ENCODE assay signal across 1 cellular context in genomic region chr10:35439172-35439571, GRCh38.
TF ChIP-seq lines count a peak whose summit lies in the region.

No MANE protein-coding gene starts in this region.

TF ChIP-seq in SK-N-SH, 30 proteins besides CTCF, POLR2A, EP300 and RAD21 (continued from another document):
- TF ChIP-seq POLR2AphosphoS5 (IDR thresholded peaks at IDR 0.05; ENCODE audit: low read depth, low read length) (no peak), RFX5 (IDR thresholded peaks at IDR 0.05; ENCODE audit: low read length) (no peak), NRF1 (IDR thresholded peaks at IDR 0.05; ENCODE audit: low read depth, low read length) (no peak), MXI1 (IDR thresholded peaks at IDR 0.05; ENCODE audit: low read depth, low read length) (no peak), REST (IDR thresholded peaks at IDR 0.05; ENCODE audit: low read depth, low read length) (no peak), SIN3A (IDR thresholded peaks at IDR 0.05; ENCODE audit: borderline replicate concordance, low read depth, low read length) (no peak), CHD2 (IDR thresholded peaks at IDR 0.05; ENCODE audit: low read length, partially characterized antibody) (no peak), RCOR1 (IDR thresholded peaks at IDR 0.05; ENCODE audit: low read length) (no peak), SMC3 (IDR thresholded peaks at IDR 0.05; ENCODE audit: low read depth, low read length) (no peak)
- TF ChIP-seq, protein P1, sequence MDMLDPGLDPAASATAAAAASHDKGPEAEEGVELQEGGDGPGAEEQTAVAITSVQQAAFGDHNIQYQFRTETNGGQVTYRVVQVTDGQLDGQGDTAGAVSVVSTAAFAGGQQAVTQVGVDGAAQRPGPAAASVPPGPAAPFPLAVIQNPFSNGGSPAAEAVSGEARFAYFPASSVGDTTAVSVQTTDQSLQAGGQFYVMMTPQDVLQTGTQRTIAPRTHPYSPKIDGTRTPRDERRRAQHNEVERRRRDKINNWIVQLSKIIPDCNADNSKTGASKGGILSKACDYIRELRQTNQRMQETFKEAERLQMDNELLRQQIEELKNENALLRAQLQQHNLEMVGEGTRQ (IDR thresholded peaks at IDR 0.05; ENCODE audit: borderline replicate concordance, low read depth, low read length) = no peak
